ENCODE assay signal across 21 cellular contexts in genomic region chr14:47332099-47332498, GRCh38.
DNase-seq lines count a peak whose midpoint lies in the region; TF ChIP-seq lines count a peak whose summit lies in the region.
"Had no signal": no experiment of that assay in that cellular context is flagged by ENCODE, and none has a peak within 500 bp of the region (broad histone marks: within the 10 kb centered on the region; RNA-seq: fewer than 3 reads in every experiment).

No MANE protein-coding gene starts in this region.

- no peak overlapping the region for H3K4me3 ChIP-seq in epithelial cell of proximal tubule (ENCODE audit: low read depth, low read length)
- H3K4me3 ChIP-seq: BLaER1, GM23338, SK-N-MC had no signal

- in situ Hi-C loops in G401 (cut with HindIII; ENCODE audit: low sequenced_read_pairs), result no loop called here

- no peaks in the 10 kb centered on the region for H3K27me3 Mint-ChIP-seq in HFFc6 (ENCODE audit: insufficient read depth)
- H3K27me3 Mint-ChIP-seq: CD4-positive, CD25-positive, alpha-beta regulatory T cell had no signal

- no peaks in the 10 kb centered on the region for H3K36me3 Mint-ChIP-seq in HFFc6 (ENCODE audit: low read depth)
- H3K36me3 Mint-ChIP-seq: CD4-positive, CD25-positive, alpha-beta regulatory T cell had no signal

- no peak overlapping the region for H3K27ac Mint-ChIP-seq in HFFc6
- H3K27ac Mint-ChIP-seq: CD4-positive, CD25-positive, alpha-beta regulatory T cell; GM23338; H9 had no signal

- no peak overlapping the region for H3K4me3 Mint-ChIP-seq in HFFc6
- H3K4me3 Mint-ChIP-seq: CD4-positive, CD25-positive, alpha-beta regulatory T cell; GM23338; H9 had no signal

- TF ChIP-seq CTCF in epithelial cell of proximal tubule (conservative IDR thresholded peaks at IDR 0.05; ENCODE audit: low read depth, low read length) (no peak), HFFc6 (IDR thresholded peaks at IDR 0.05) (no peak)

- DNase-seq in G401 (ENCODE audit: low spot score), result peak; percentile 36
- DNase-seq in epithelial cell of proximal tubule (ENCODE audit: low read depth), result peak; percentile 12
- peak; percentile 73 for DNase-seq in medulla oblongata (ENCODE audit: extremely low spot score)
- peak; percentile 31 for DNase-seq in renal cortical epithelial cell (ENCODE audit: low read depth)
- DNase-seq in HFFc6, result no peak
- no peak for DNase-seq in cerebellar nuclear complex (lab: John Stamatoyannopoulos, UW)
- no peak for DNase-seq in NCI-H2227 (lab: John Stamatoyannopoulos, UW; ENCODE audit: unreplicated experiment)
- DNase-seq: CD4-positive, CD25-positive, alpha-beta regulatory T cell; DMS153; DND-41; H9; IMR-90; KG1; MM.1S; NCI-H2029; NCI-H446 treated with DMSO at 0.1 percent for 48 hours; NCI-H526 treated with DMSO at 0.1 percent for 48 hours; SHP77 had no signal

- H3K9me3 Mint-ChIP-seq in HFFc6, result peaks cover 21% of the 10 kb centered on the region
- H3K9me3 Mint-ChIP-seq: GM23338, H9 had no signal

- no peaks in the 10 kb centered on the region for H3K4me1 Mint-ChIP-seq in HFFc6 (ENCODE audit: low read depth)
- H3K4me1 Mint-ChIP-seq: CD4-positive, CD25-positive, alpha-beta regulatory T cell had no signal

Comparison
In these comparisons a context has a peak if more than half of its experiments do, and no peak if none do; other contexts are left out.
1. DNase-seq: peak in G401 (single experiment), epithelial cell of proximal tubule (single experiment), medulla oblongata (single experiment) and renal cortical epithelial cell (single experiment); none in HFFc6 (single experiment), cerebellar nuclear complex (0 of 2) and NCI-H2227 (single experiment).